37 cellular contexts compared by ENCODE assay signal in genomic region chr17:41016578-41017215, GRCh38. TPM values are rescaled to one million over a fixed set of nuclear protein-coding genes. Genes with fewer than 3 reads are reported as not detected.
"Had no signal": no experiment of that assay in that cellular context is flagged by ENCODE, and none has a peak within 500 bp of the region (broad histone marks: within the 10 kb centered on the region; RNA-seq: fewer than 3 reads in every experiment).

No MANE protein-coding gene starts in this region.

- H3K36me3 Mint-ChIP-seq: activated naive CD4-positive, alpha-beta T cell treated with anti-CD3 and anti-CD28 coated beads, Interleukin-2, amount 10 ng/mL, durations not matched to agents 7 days and 5 days; activated naive CD4-positive, alpha-beta T cell treated with anti-CD3 and anti-CD28 coated beads, Interleukin-2, amount 50 U/mL, for 72 hours; activated naive CD8-positive, alpha-beta T cell treated with anti-CD3 and anti-CD28 coated beads, Interleukin-2, amount 10 ng/mL, durations not matched to agents 7 days and 5 days had no signal

- FAIRE-seq: astrocyte, endometrium, endothelial cell of umbilical vein had no signal

- H3K4me3 ChIP-seq: cardiac muscle cell, colonic mucosa, esophagus squamous epithelium, gastroesophageal sphincter had no signal

- DNase-seq: activated CD4-positive, alpha-beta memory T cell treated with anti-CD3 and anti-CD28 coated beads, Interleukin-2, amount 10 ng/mL, durations not matched to agents 7 days and 5 days; activated CD4-positive, alpha-beta T cell treated with anti-CD3 and anti-CD28 coated beads for 1 hour; activated CD4-positive, alpha-beta T cell treated with anti-CD3 and anti-CD28 coated beads for 4 hours; activated CD4-positive, alpha-beta T cell treated with anti-CD3 and anti-CD28 coated beads, Interleukin-2, amount 10 ng/mL, durations not matched to agents 7 days and 5 days; activated CD4-positive, alpha-beta T cell treated with anti-CD3 and anti-CD28 coated beads, Interleukin-2, amount 50 U/mL, for 4 hours; activated CD4-positive, CD25-positive, alpha-beta regulatory T cell; activated CD8-positive, alpha-beta memory T cell treated with anti-CD3 and anti-CD28 coated beads, Interleukin-2, amount 50 U/mL, for 48 hours; activated gamma-delta T cell; activated naive CD4-positive, alpha-beta T cell; activated naive CD4-positive, alpha-beta T cell treated with anti-CD3 and anti-CD28 coated beads, Interleukin-2, amount 10 ng/mL, durations not matched to agents 7 days and 5 days; activated naive CD8-positive, alpha-beta T cell treated with anti-CD3 and anti-CD28 coated beads, Interleukin-2, amount 10 ng/mL, durations not matched to agents 7 days and 5 days; activated T-cell treated with anti-CD3 and anti-CD28 coated beads for 4 hours; activated T-cell treated with anti-CD3 and anti-CD28 coated beads, Interleukin-2, amount 50 U/mL, for 24 hours; activated T-cell treated with anti-CD3 and anti-CD28 coated beads, Interleukin-2, amount 50 U/mL, for 72 hours; amniotic stem cell; anterior cingulate cortex; central memory CD4-positive, alpha-beta T cell; cerebellar nuclear complex; colonic mucosa; effector CD8-positive, alpha-beta T cell; esophagus squamous epithelium; foreskin melanocyte; T-helper 2 cell had no signal

- H3K36me3 ChIP-seq: cardiac muscle cell, colonic mucosa, esophagus squamous epithelium, gastroesophageal sphincter had no signal

- ATAC-seq: activated naive CD4-positive, alpha-beta T cell treated with anti-CD3 and anti-CD28 coated beads, Interleukin-2, amount 50 U/mL, for 72 hours; activated T-cell treated with anti-CD3 and anti-CD28 coated beads, Interleukin-2, amount 50 U/mL, for 72 hours; gastroesophageal sphincter had no signal

- H3K4me1 Mint-ChIP-seq: activated CD4-positive, alpha-beta memory T cell treated with anti-CD3 and anti-CD28 coated beads, Interleukin-2, amount 10 ng/mL, durations not matched to agents 7 days and 5 days; activated CD4-positive, alpha-beta T cell treated with anti-CD3 and anti-CD28 coated beads, Interleukin-2, amount 10 ng/mL, durations not matched to agents 7 days and 5 days; activated naive CD4-positive, alpha-beta T cell treated with anti-CD3 and anti-CD28 coated beads, Interleukin-2, amount 10 ng/mL, durations not matched to agents 7 days and 5 days; activated naive CD8-positive, alpha-beta T cell treated with anti-CD3 and anti-CD28 coated beads, Interleukin-2, amount 10 ng/mL, durations not matched to agents 7 days and 5 days had no signal

- H3K27ac ChIP-seq: cardiac muscle cell, colonic mucosa, epithelial cell of prostate, esophagus squamous epithelium, gastroesophageal sphincter had no signal

- H3K4me3 Mint-ChIP-seq: activated CD4-positive, alpha-beta memory T cell treated with anti-CD3 and anti-CD28 coated beads, Interleukin-2, amount 10 ng/mL, durations not matched to agents 7 days and 5 days; activated CD4-positive, alpha-beta T cell treated with anti-CD3 and anti-CD28 coated beads, Interleukin-2, amount 10 ng/mL, durations not matched to agents 7 days and 5 days; activated naive CD4-positive, alpha-beta T cell treated with anti-CD3 and anti-CD28 coated beads, Interleukin-2, amount 10 ng/mL, durations not matched to agents 7 days and 5 days; activated naive CD8-positive, alpha-beta T cell treated with anti-CD3 and anti-CD28 coated beads, Interleukin-2, amount 10 ng/mL, durations not matched to agents 7 days and 5 days; activated T-cell treated with anti-CD3 and anti-CD28 coated beads, Interleukin-2, amount 50 U/mL, for 24 hours; activated T-cell treated with anti-CD3 and anti-CD28 coated beads, Interleukin-2, amount 50 U/mL, for 72 hours had no signal

- H3K27me3 ChIP-seq: cardiac muscle cell, colonic mucosa had no signal

- H3K9me3 ChIP-seq: colonic mucosa, esophagus squamous epithelium had no signal

- H3K9me3 Mint-ChIP-seq: activated CD4-positive, alpha-beta memory T cell treated with anti-CD3 and anti-CD28 coated beads, Interleukin-2, amount 10 ng/mL, durations not matched to agents 7 days and 5 days; activated CD4-positive, alpha-beta T cell treated with anti-CD3 and anti-CD28 coated beads, Interleukin-2, amount 10 ng/mL, durations not matched to agents 7 days and 5 days; activated naive CD4-positive, alpha-beta T cell treated with anti-CD3 and anti-CD28 coated beads, Interleukin-2, amount 10 ng/mL, durations not matched to agents 7 days and 5 days; activated naive CD4-positive, alpha-beta T cell treated with anti-CD3 and anti-CD28 coated beads, Interleukin-2, amount 50 U/mL, for 72 hours; activated naive CD8-positive, alpha-beta T cell treated with anti-CD3 and anti-CD28 coated beads, Interleukin-2, amount 10 ng/mL, durations not matched to agents 7 days and 5 days; activated T-cell treated with anti-CD3 and anti-CD28 coated beads, Interleukin-2, amount 50 U/mL, for 24 hours; activated T-cell treated with anti-CD3 and anti-CD28 coated beads, Interleukin-2, amount 50 U/mL, for 72 hours had no signal

- H3K4me1 ChIP-seq: colonic mucosa, gastroesophageal sphincter had no signal

- H3K27ac Mint-ChIP-seq: activated CD4-positive, alpha-beta memory T cell treated with anti-CD3 and anti-CD28 coated beads, Interleukin-2, amount 10 ng/mL, durations not matched to agents 7 days and 5 days; activated CD4-positive, alpha-beta T cell treated with anti-CD3 and anti-CD28 coated beads, Interleukin-2, amount 10 ng/mL, durations not matched to agents 7 days and 5 days; activated naive CD4-positive, alpha-beta T cell treated with anti-CD3 and anti-CD28 coated beads, Interleukin-2, amount 10 ng/mL, durations not matched to agents 7 days and 5 days; activated naive CD4-positive, alpha-beta T cell treated with anti-CD3 and anti-CD28 coated beads, Interleukin-2, amount 50 U/mL, for 72 hours; activated naive CD8-positive, alpha-beta T cell treated with anti-CD3 and anti-CD28 coated beads, Interleukin-2, amount 10 ng/mL, durations not matched to agents 7 days and 5 days; activated T-cell treated with anti-CD3 and anti-CD28 coated beads, Interleukin-2, amount 50 U/mL, for 24 hours; activated T-cell treated with anti-CD3 and anti-CD28 coated beads, Interleukin-2, amount 50 U/mL, for 72 hours had no signal

RNA-seq across cellular contexts. Expression of gene KRTAP3-1, which starts 7.8 kb away (rescaled TPM):
- total RNA-seq: activated CD4-positive, alpha-beta memory T cell treated with anti-CD3 and anti-CD28 coated beads, Interleukin-2, amount 10 ng/mL, durations not matched to agents 7 days and 5 days; activated CD4-positive, alpha-beta T cell treated with anti-CD3 and anti-CD28 coated beads, Interleukin-2, amount 10 ng/mL, durations not matched to agents 7 days and 5 days; activated naive CD4-positive, alpha-beta T cell treated with anti-CD3 and anti-CD28 coated beads, Interleukin-2, amount 50 U/mL, for 72 hours; activated naive CD8-positive, alpha-beta T cell treated with anti-CD3 and anti-CD28 coated beads, Interleukin-2, amount 10 ng/mL, durations not matched to agents 7 days and 5 days; activated T-cell treated with anti-CD3 and anti-CD28 coated beads, Interleukin-2, amount 50 U/mL, for 72 hours; astrocyte; cardiac muscle cell; colonic mucosa; dermis microvascular lymphatic vessel endothelial cell; endothelial cell of umbilical vein; esophagus squamous epithelium; fibroblast of lung; fibroblast of villous mesenchyme; gastroesophageal sphincter; glomerular endothelial cell; T-helper 1 cell treated with Interleukin-12 subunit alpha and Interleukin-12 subunit beta and Interleukin-4 antibody, amounts not matched to agents 30 ng/mL and 1 ng/mL, for 36 hours had no signal
- polyA plus RNA-seq: adipose tissue, cardiac muscle cell, endothelial cell of umbilical vein, fibroblast of lung had no signal

RNA-seq across cellular contexts. Expression of gene KRTAP1-5, which starts 10.3 kb away (rescaled TPM):
- total RNA-seq: activated CD4-positive, alpha-beta memory T cell treated with anti-CD3 and anti-CD28 coated beads, Interleukin-2, amount 10 ng/mL, durations not matched to agents 7 days and 5 days; activated CD4-positive, alpha-beta T cell treated with anti-CD3 and anti-CD28 coated beads, Interleukin-2, amount 10 ng/mL, durations not matched to agents 7 days and 5 days; activated naive CD4-positive, alpha-beta T cell treated with anti-CD3 and anti-CD28 coated beads, Interleukin-2, amount 50 U/mL, for 72 hours; activated naive CD8-positive, alpha-beta T cell treated with anti-CD3 and anti-CD28 coated beads, Interleukin-2, amount 10 ng/mL, durations not matched to agents 7 days and 5 days; activated T-cell treated with anti-CD3 and anti-CD28 coated beads, Interleukin-2, amount 50 U/mL, for 72 hours; astrocyte; cardiac muscle cell; colonic mucosa; dermis microvascular lymphatic vessel endothelial cell; endothelial cell of umbilical vein; esophagus squamous epithelium; gastroesophageal sphincter; T-helper 1 cell treated with Interleukin-12 subunit alpha and Interleukin-12 subunit beta and Interleukin-4 antibody, amounts not matched to agents 30 ng/mL and 1 ng/mL, for 36 hours had no signal
- polyA plus RNA-seq: cardiac muscle cell, endothelial cell of umbilical vein had no signal

RNA-seq across cellular contexts. Expression of gene KRTAP1-4, which starts 13.3 kb away (rescaled TPM):
- total RNA-seq: activated CD4-positive, alpha-beta memory T cell treated with anti-CD3 and anti-CD28 coated beads, Interleukin-2, amount 10 ng/mL, durations not matched to agents 7 days and 5 days; activated CD4-positive, alpha-beta T cell treated with anti-CD3 and anti-CD28 coated beads, Interleukin-2, amount 10 ng/mL, durations not matched to agents 7 days and 5 days; activated naive CD4-positive, alpha-beta T cell treated with anti-CD3 and anti-CD28 coated beads, Interleukin-2, amount 50 U/mL, for 72 hours; activated naive CD8-positive, alpha-beta T cell treated with anti-CD3 and anti-CD28 coated beads, Interleukin-2, amount 10 ng/mL, durations not matched to agents 7 days and 5 days; activated T-cell treated with anti-CD3 and anti-CD28 coated beads, Interleukin-2, amount 50 U/mL, for 72 hours; astrocyte; cardiac muscle cell; colonic mucosa; dermis microvascular lymphatic vessel endothelial cell; endothelial cell of umbilical vein; esophagus squamous epithelium; fibroblast of lung; fibroblast of villous mesenchyme; gastroesophageal sphincter; glomerular endothelial cell; T-helper 1 cell treated with Interleukin-12 subunit alpha and Interleukin-12 subunit beta and Interleukin-4 antibody, amounts not matched to agents 30 ng/mL and 1 ng/mL, for 36 hours had no signal
- polyA plus RNA-seq: adipose tissue, cardiac muscle cell, endothelial cell of umbilical vein, esophagus, fibroblast of lung had no signal

RNA-seq across cellular contexts. Expression of gene KRTAP3-2, which starts 17.0 kb away (rescaled TPM):
- total RNA-seq: activated CD4-positive, alpha-beta memory T cell treated with anti-CD3 and anti-CD28 coated beads, Interleukin-2, amount 10 ng/mL, durations not matched to agents 7 days and 5 days; activated CD4-positive, alpha-beta T cell treated with anti-CD3 and anti-CD28 coated beads, Interleukin-2, amount 10 ng/mL, durations not matched to agents 7 days and 5 days; activated naive CD4-positive, alpha-beta T cell treated with anti-CD3 and anti-CD28 coated beads, Interleukin-2, amount 50 U/mL, for 72 hours; activated naive CD8-positive, alpha-beta T cell treated with anti-CD3 and anti-CD28 coated beads, Interleukin-2, amount 10 ng/mL, durations not matched to agents 7 days and 5 days; activated T-cell treated with anti-CD3 and anti-CD28 coated beads, Interleukin-2, amount 50 U/mL, for 72 hours; astrocyte; cardiac muscle cell; colonic mucosa; dermis microvascular lymphatic vessel endothelial cell; endothelial cell of umbilical vein; fibroblast of lung; fibroblast of villous mesenchyme; gastroesophageal sphincter; glomerular endothelial cell; T-helper 1 cell treated with Interleukin-12 subunit alpha and Interleukin-12 subunit beta and Interleukin-4 antibody, amounts not matched to agents 30 ng/mL and 1 ng/mL, for 36 hours had no signal
- polyA plus RNA-seq: adipose tissue, cardiac muscle cell, endothelial cell of umbilical vein, fibroblast of lung had no signal

RNA-seq across cellular contexts. Expression of gene KRTAP1-3, which starts 18.0 kb away (rescaled TPM):
- total RNA-seq: activated CD4-positive, alpha-beta memory T cell treated with anti-CD3 and anti-CD28 coated beads, Interleukin-2, amount 10 ng/mL, durations not matched to agents 7 days and 5 days; activated CD4-positive, alpha-beta T cell treated with anti-CD3 and anti-CD28 coated beads, Interleukin-2, amount 10 ng/mL, durations not matched to agents 7 days and 5 days; activated naive CD4-positive, alpha-beta T cell treated with anti-CD3 and anti-CD28 coated beads, Interleukin-2, amount 50 U/mL, for 72 hours; activated naive CD8-positive, alpha-beta T cell treated with anti-CD3 and anti-CD28 coated beads, Interleukin-2, amount 10 ng/mL, durations not matched to agents 7 days and 5 days; activated T-cell treated with anti-CD3 and anti-CD28 coated beads, Interleukin-2, amount 50 U/mL, for 72 hours; astrocyte; cardiac muscle cell; colonic mucosa; dermis microvascular lymphatic vessel endothelial cell; endothelial cell of umbilical vein; esophagus squamous epithelium; fibroblast of lung; fibroblast of villous mesenchyme; gastroesophageal sphincter; glomerular endothelial cell; T-helper 1 cell treated with Interleukin-12 subunit alpha and Interleukin-12 subunit beta and Interleukin-4 antibody, amounts not matched to agents 30 ng/mL and 1 ng/mL, for 36 hours had no signal
- polyA plus RNA-seq: adipose tissue, cardiac muscle cell, endothelial cell of umbilical vein, esophagus, fibroblast of lung had no signal
